24 cellular contexts compared by ENCODE assay signal in the genomic region with DNA sequence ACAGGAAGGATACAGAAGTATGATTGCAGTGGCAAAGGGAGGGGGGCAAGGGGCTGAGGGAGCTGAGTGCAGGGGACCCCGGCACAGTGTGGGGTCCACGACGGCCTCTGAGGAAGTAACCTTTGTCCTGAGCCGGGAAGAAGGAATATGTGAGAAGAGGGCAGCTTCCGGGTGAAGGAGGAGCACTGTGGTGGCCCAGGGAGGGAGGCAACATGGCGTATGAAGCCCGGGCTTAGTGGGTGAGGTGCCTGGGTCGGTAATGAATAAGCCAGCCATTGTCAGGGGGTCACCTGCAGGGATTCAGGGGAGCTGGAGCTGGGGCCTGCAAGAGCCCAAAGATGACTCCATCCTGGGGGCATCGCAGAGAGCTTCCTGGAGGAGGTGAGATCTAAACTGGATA.
DNase-seq lines count a peak whose midpoint lies in the region; ATAC-seq, FAIRE-seq and TF ChIP-seq lines count a peak whose summit lies in the region.
"Had no signal": no experiment of that assay in that cellular context is flagged by ENCODE, and none has a peak within 500 bp of the region (broad histone marks: within the 10 kb centered on the region; RNA-seq: fewer than 3 reads in every experiment).

No MANE protein-coding gene starts in this region.

- 56 to 71% (median 69%) methylated on average over 9 of the region's 9 CpGs for WGBS in psoas muscle, 3 donors

- no peaks in the 10 kb centered on the region for H3K4me1 Mint-ChIP-seq in stimulated activated memory B cell treated with anti-CD40 and anti-IgM and Interleukin-4, amounts not matched to agents 10 μg/mL and 1 μg/mL and 100 μg/mL, for 72 hours
- H3K4me1 Mint-ChIP-seq: CD4-positive, alpha-beta memory T cell had no signal

- H3K27ac ChIP-seq in BLaER1 (no peak overlapping the region), psoas muscle (no peak overlapping the region)
- H3K27ac ChIP-seq: A549, GM23248 had no signal

- DNase-seq in left colon (peak in 1 of 2 donors; percentile 16), mucosa of descending colon (no peak), posterior vena cava (ENCODE audit: low spot score) (peak; percentile 41), NCI-H2171 treated with DMSO at 0.1 percent for 48 hours (lab: John Stamatoyannopoulos, UW) (no peak), psoas muscle (no peak), GM19239 (ENCODE audit: insufficient read length, low spot score) (no peak)
- DNase-seq: 8988T; ACHN; AML-193; BE2C; C1 segment of cervical spinal cord; Calu3; CD4-positive, alpha-beta memory T cell; COR-L47; DMS53; DMS79 treated with DMSO at 0.1 percent for 48 hours; GF-D8; GM23248; H9 had no signal

- H3K4me1 ChIP-seq in BLaER1 (peaks cover 32% of the 10 kb centered on the region), mucosa of descending colon (ENCODE audit: low read depth) (no peaks in the 10 kb centered on the region), psoas muscle (no peaks in the 10 kb centered on the region)
- H3K4me1 ChIP-seq: A549, BE2C had no signal

- ATAC-seq in left colon: peak; percentile 66
- ATAC-seq in mucosa of descending colon: peak; percentile 20
- ATAC-seq in stimulated activated memory B cell treated with anti-CD40 and anti-IgM and Interleukin-4, amounts not matched to agents 10 μg/mL and 1 μg/mL and 100 μg/mL, for 72 hours: no peak
- no peak for ATAC-seq in psoas muscle
- ATAC-seq: A549, HCT116 had no signal

- H3K27ac Mint-ChIP-seq in stimulated activated memory B cell treated with anti-CD40 and anti-IgM and Interleukin-4, amounts not matched to agents 10 μg/mL and 1 μg/mL and 100 μg/mL, for 72 hours: no peak overlapping the region
- H3K27ac Mint-ChIP-seq: CD4-positive, alpha-beta memory T cell; H9 had no signal

- peak overlapping the region; percentile 14; the same call in 1 of the 2 replicates for H3K4me2 ChIP-seq in BLaER1
- H3K4me2 ChIP-seq: A549 had no signal

- no peaks in the 10 kb centered on the region for H3K36me3 Mint-ChIP-seq in stimulated activated memory B cell treated with anti-CD40 and anti-IgM and Interleukin-4, amounts not matched to agents 10 μg/mL and 1 μg/mL and 100 μg/mL, for 72 hours
- H3K36me3 Mint-ChIP-seq: CD4-positive, alpha-beta memory T cell had no signal

- no peak for TF ChIP-seq CTCF in mucosa of descending colon (IDR thresholded peaks at IDR 0.05)
- TF ChIP-seq CTCF in psoas muscle (IDR thresholded peaks at IDR 0.05): no peak

- no peaks in the 10 kb centered on the region for H3K9me3 Mint-ChIP-seq in stimulated activated memory B cell treated with anti-CD40 and anti-IgM and Interleukin-4, amounts not matched to agents 10 μg/mL and 1 μg/mL and 100 μg/mL, for 72 hours
- H3K9me3 Mint-ChIP-seq: H9 had no signal

- FAIRE-seq in GM19239 (lab: Jason Lieb, UNC): no peak
- FAIRE-seq: A549, GM12891 had no signal

- no peaks in the 10 kb centered on the region for H4K20me1 ChIP-seq in BLaER1

- H3K27me3 Mint-ChIP-seq in stimulated activated memory B cell treated with anti-CD40 and anti-IgM and Interleukin-4, amounts not matched to agents 10 μg/mL and 1 μg/mL and 100 μg/mL, for 72 hours: peaks cover 27% of the 10 kb centered on the region

- H3K36me3 ChIP-seq in BLaER1 (no peaks in the 10 kb centered on the region), mucosa of descending colon (ENCODE audit: low read depth) (no peaks in the 10 kb centered on the region), psoas muscle (ENCODE audit: insufficient read depth in 1 of 2, low read depth in 1 of 2) (no peaks in the 10 kb centered on the region)
- H3K36me3 ChIP-seq: BE2C had no signal

- H3K4me3 Mint-ChIP-seq in stimulated activated memory B cell treated with anti-CD40 and anti-IgM and Interleukin-4, amounts not matched to agents 10 μg/mL and 1 μg/mL and 100 μg/mL, for 72 hours: no peak overlapping the region
- H3K4me3 Mint-ChIP-seq: CD4-positive, alpha-beta memory T cell; H9 had no signal

- intact Hi-C loops in left colon (cut with DNase I, micrococcal nuclease): no loop called here
- intact Hi-C loops in mucosa of descending colon (cut with DNase I, micrococcal nuclease): no loop called here
- intact Hi-C loops in posterior vena cava (cut with DNase I): no loop called here
- intact Hi-C loops in psoas muscle (cut with DNase I): no loop called here

- H3K9me3 ChIP-seq in BLaER1: no peaks in the 10 kb centered on the region
- no peaks in the 10 kb centered on the region for H3K9me3 ChIP-seq in mucosa of descending colon
- H3K9me3 ChIP-seq in psoas muscle: no peaks in the 10 kb centered on the region
- H3K9me3 ChIP-seq: A549, BE2C had no signal

- H3K4me3 ChIP-seq in BLaER1 (no peak overlapping the region), mucosa of descending colon (no peak overlapping the region), psoas muscle (no peak overlapping the region)
- H3K4me3 ChIP-seq: A549, GM23248 had no signal

- no peaks in the 10 kb centered on the region for H3K27me3 ChIP-seq in BLaER1
- H3K27me3 ChIP-seq in psoas muscle (ENCODE audit: insufficient read depth in 3 of 3, low read length in 2 of 3): no peaks in the 10 kb centered on the region
- H3K27me3 ChIP-seq: BE2C had no signal

- no peak overlapping the region for H3K9ac ChIP-seq in BLaER1
- H3K9ac ChIP-seq: GM23248 had no signal

Comparison
In these comparisons a context has a peak if more than half of its experiments do, and no peak if none do; other contexts are left out.
1. ATAC-seq: peak in left colon (single experiment) and mucosa of descending colon (single experiment); none in stimulated activated memory B cell treated with anti-CD40 and anti-IgM and Interleukin-4, amounts not matched to agents 10 μg/mL and 1 μg/mL and 100 μg/mL, for 72 hours (single experiment) and psoas muscle (0 of 4).